In the genomic region with DNA sequence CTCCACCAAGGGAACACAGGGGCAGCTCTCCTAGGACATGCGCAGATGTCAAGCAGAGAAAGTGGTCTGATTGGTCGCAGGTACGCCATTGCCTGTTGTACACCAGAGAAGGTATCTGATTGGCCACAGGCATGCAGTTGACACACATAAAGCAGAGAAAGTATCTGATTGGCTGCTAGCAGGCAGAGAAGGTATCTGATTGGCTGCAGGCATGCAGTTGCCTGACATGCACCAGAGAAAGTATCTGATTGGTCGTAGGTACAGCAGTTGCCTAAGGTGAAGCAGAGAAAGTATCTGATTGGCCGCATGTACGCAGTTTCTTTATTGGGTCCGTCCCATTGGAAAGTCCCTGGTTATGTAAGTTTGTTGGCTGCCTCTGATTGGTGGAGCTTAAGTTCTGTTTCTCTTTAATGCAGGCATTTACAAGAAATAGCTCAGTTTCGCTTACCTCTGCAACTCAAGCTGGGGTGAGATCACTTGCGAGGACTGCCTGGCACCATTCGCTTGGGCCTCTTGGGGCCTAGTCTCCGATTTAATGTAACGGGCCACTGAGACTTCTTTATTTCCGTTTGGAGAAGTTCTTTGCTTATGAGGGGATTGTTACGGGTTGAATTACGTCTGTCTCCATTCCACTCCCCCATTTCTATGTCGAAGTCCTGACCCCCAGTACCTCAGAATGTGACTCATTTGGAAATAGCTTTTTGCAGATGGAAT, we compare ENCODE assay signal across 1 cellular context.
TF ChIP-seq lines count a peak whose summit lies in the region.

No MANE protein-coding gene starts in this region.

TF ChIP-seq in GM23338, 12 proteins besides CTCF, POLR2A, EP300 and RAD21 (continued from another document):
- TF ChIP-seq, protein P1, sequence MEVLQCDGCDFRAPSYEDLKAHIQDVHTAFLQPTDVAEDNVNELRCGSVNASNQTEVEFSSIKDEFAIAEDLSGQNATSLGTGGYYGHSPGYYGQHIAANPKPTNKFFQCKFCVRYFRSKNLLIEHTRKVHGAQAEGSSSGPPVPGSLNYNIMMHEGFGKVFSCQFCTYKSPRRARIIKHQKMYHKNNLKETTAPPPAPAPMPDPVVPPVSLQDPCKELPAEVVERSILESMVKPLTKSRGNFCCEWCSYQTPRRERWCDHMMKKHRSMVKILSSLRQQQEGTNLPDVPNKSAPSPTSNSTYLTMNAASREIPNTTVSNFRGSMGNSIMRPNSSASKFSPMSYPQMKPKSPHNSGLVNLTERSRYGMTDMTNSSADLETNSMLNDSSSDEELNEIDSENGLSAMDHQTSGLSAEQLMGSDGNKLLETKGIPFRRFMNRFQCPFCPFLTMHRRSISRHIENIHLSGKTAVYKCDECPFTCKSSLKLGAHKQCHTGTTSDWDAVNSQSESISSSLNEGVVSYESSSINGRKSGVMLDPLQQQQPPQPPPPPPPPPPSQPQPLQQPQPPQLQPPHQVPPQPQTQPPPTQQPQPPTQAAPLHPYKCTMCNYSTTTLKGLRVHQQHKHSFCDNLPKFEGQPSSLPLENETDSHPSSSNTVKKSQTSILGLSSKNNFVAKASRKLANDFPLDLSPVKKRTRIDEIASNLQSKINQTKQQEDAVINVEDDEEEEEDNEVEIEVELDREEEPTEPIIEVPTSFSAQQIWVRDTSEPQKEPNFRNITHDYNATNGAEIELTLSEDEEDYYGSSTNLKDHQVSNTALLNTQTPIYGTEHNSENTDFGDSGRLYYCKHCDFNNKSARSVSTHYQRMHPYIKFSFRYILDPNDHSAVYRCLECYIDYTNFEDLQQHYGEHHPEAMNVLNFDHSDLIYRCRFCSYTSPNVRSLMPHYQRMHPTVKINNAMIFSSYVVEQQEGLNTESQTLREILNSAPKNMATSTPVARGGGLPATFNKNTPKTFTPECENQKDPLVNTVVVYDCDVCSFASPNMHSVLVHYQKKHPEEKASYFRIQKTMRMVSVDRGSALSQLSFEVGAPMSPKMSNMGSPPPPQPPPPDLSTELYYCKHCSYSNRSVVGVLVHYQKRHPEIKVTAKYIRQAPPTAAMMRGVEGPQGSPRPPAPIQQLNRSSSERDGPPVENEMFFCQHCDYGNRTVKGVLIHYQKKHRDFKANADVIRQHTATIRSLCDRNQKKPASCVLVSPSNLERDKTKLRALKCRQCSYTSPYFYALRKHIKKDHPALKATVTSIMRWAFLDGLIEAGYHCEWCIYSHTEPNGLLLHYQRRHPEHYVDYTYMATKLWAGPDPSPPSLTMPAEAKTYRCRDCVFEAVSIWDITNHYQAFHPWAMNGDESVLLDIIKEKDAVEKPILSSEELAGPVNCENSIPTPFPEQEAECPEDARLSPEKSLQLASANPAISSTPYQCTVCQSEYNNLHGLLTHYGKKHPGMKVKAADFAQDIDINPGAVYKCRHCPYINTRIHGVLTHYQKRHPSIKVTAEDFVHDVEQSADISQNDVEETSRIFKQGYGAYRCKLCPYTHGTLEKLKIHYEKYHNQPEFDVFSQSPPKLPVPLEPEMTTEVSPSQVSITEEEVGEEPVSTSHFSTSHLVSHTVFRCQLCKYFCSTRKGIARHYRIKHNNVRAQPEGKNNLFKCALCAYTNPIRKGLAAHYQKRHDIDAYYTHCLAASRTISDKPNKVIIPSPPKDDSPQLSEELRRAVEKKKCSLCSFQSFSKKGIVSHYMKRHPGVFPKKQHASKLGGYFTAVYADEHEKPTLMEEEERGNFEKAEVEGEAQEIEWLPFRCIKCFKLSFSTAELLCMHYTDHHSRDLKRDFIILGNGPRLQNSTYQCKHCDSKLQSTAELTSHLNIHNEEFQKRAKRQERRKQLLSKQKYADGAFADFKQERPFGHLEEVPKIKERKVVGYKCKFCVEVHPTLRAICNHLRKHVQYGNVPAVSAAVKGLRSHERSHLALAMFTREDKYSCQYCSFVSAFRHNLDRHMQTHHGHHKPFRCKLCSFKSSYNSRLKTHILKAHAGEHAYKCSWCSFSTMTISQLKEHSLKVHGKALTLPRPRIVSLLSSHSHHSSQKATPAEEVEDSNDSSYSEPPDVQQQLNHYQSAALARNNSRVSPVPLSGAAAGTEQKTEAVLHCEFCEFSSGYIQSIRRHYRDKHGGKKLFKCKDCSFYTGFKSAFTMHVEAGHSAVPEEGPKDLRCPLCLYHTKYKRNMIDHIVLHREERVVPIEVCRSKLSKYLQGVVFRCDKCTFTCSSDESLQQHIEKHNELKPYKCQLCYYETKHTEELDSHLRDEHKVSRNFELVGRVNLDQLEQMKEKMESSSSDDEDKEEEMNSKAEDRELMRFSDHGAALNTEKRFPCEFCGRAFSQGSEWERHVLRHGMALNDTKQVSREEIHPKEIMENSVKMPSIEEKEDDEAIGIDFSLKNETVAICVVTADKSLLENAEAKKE (CRISPR knock-in tag; IDR thresholded peaks at IDR 0.05) = no peak
- TF ChIP-seq EZH2phosphoT487 (IDR thresholded peaks at IDR 0.05; ENCODE audit: unreplicated experiment) = no peak
- no peak for TF ChIP-seq ZNF331 (CRISPR knock-in tag; IDR thresholded peaks at IDR 0.05; ENCODE audit: low read depth)
- TF ChIP-seq POLR2AphosphoS5 (IDR thresholded peaks at IDR 0.05; ENCODE audit: low read depth) = no peak
- no peak for TF ChIP-seq ETS1 (IDR thresholded peaks at IDR 0.05)
- TF ChIP-seq ZNF114 (CRISPR knock-in tag; IDR thresholded peaks at IDR 0.05) = no peak
- TF ChIP-seq NANOG (IDR thresholded peaks at IDR 0.05; ENCODE audit: borderline replicate concordance) = no peak
- no peak for TF ChIP-seq STAT1 (IDR thresholded peaks at IDR 0.05; ENCODE audit: unreplicated experiment)
- no peak for TF ChIP-seq EZH2 (IDR thresholded peaks at IDR 0.05; ENCODE audit: low read depth, unreplicated experiment)
- TF ChIP-seq CREB1 (CRISPR knock-in tag; IDR thresholded peaks at IDR 0.05; ENCODE audit: low read depth) = no peak
TF ChIP-seq in GM23338: peak in this region for 0.
